1 cellular context compared by ENCODE assay signal in genomic region chr2:96209729-96210085, GRCh38.
TF ChIP-seq lines count a peak whose summit lies in the region.

No MANE protein-coding gene starts in this region.

TF ChIP-seq in HEK293, 187 proteins besides CTCF, POLR2A, EP300 and RAD21 (continued from another document):
- no peak for TF ChIP-seq ZNF24 (tag by site-specific recombination; IDR thresholded peaks at IDR 0.05)
